In the genomic region with DNA sequence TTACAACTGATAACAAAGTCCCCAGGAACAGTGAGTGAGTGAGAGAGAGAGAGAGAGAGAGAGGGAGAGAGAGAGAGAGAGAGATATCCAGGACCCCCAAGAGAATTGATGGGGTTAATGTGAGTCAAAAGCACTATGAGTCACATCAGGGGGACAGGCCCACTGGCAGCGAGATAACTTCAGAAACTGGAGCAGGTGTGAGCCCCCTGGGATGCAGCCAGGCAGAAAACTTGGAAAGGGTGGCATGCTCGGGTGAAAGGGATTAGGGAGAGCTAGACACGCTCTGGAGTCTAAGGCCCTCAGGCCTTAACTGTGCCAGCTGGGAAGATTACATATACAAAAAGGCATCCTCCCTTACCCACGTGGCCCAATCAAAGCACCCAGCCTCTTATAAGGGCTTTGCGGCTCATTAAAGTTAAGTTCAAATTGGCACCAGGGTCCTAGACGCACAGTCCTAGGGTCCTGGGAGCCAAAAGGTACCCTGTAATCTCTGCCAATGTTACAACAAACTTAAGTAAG, we compare ENCODE assay signal across 8 cellular contexts. TPM values are rescaled to one million over a fixed set of nuclear protein-coding genes. Genes with fewer than 3 reads are reported as not detected.
DNase-seq lines count a peak whose midpoint lies in the region; ATAC-seq and TF ChIP-seq lines count a peak whose summit lies in the region.

No MANE protein-coding gene starts in this region.

- H3K27me3 ChIP-seq in GM23248 (replicated peaks; ENCODE audit: insufficient read depth) (no peaks in the 10 kb centered on the region), Panc1 (ENCODE audit: control insufficient read depth, insufficient read depth, low read length) (no peaks in the 10 kb centered on the region), brain microvascular endothelial cell (replicated peaks) (no peaks in the 10 kb centered on the region), iPS-20b (ENCODE audit: insufficient read depth, low read length) (no peaks in the 10 kb centered on the region), skeletal muscle tissue (ENCODE audit: control insufficient read depth in 3 of 3, insufficient read depth in 3 of 3, low read length in 3 of 3) (no peaks in the 10 kb centered on the region)

- DNase-seq in CD14-positive monocyte (ENCODE audit: low spot score) (no peak), GM23248 (peak; percentile 83), Panc1 (ENCODE audit: low read depth, low spot score) (no peak), brain microvascular endothelial cell (peak; percentile 50), NCI-H1417 treated with DMSO at 0.1 percent for 48 hours (lab: John Stamatoyannopoulos, UW) (no peak)
- DNase-seq in activated CD4-positive, CD25-positive, alpha-beta regulatory T cell treated with anti-CD3 and anti-CD28 coated beads, Interleukin-2, amount 50 U/mL, for 72 hours = no peak

- peaks cover 37% of the 10 kb centered on the region for H3K4me1 Mint-ChIP-seq in CD14-positive monocyte

- peaks cover 8% of the 10 kb centered on the region for H3K4me1 ChIP-seq in GM23248 (ENCODE audit: insufficient read depth)
- H3K4me1 ChIP-seq in Panc1 (ENCODE audit: control insufficient read depth, insufficient read depth, low read length) = peaks cover 2% of the 10 kb centered on the region; the same call in 1 of the 2 replicates
- H3K4me1 ChIP-seq in iPS-20b (ENCODE audit: insufficient read depth, low read length) = no peaks in the 10 kb centered on the region; the same call in 1 of the 2 replicates
- no peaks in the 10 kb centered on the region for H3K4me1 ChIP-seq in skeletal muscle tissue (ENCODE audit: control insufficient read depth in 3 of 3, insufficient read depth in 3 of 3, low read length in 3 of 3)

- H3K79me2 ChIP-seq in GM23248 (ENCODE audit: insufficient read depth) = peaks cover 49% of the 10 kb centered on the region

- H3K27ac ChIP-seq in GM23248 (peak overlapping the region; percentile 99), Panc1 (ENCODE audit: low read length) (peak overlapping the region; percentile 83), brain microvascular endothelial cell (peak overlapping the region; percentile 96), iPS-20b (ENCODE audit: low read length) (no peak overlapping the region), skeletal muscle tissue (ENCODE audit: low read depth, low read length) (peak overlapping the region; percentile 98)

- H4K20me1 ChIP-seq in GM23248 (ENCODE audit: insufficient read depth) = no peaks in the 10 kb centered on the region

- in situ Hi-C loops in GM23248 (cut with MboI) = no loop called here
- in situ Hi-C loops in Panc1 (cut with HindIII; ENCODE audit: low pct_unique_long_range_greater_than_20kb, low sequenced_read_pairs) = no loop called here
- in situ Hi-C loops in brain microvascular endothelial cell (cut with HindIII; ENCODE audit: low pct_ligation_motif_present, low sequenced_read_pairs) = no loop called here

- H2AFZ ChIP-seq in GM23248 = peak overlapping the region; percentile 67; the same call in 1 of the 2 replicates

- H3K27me3 Mint-ChIP-seq in CD14-positive monocyte (ENCODE audit: low read depth in 3 of 3) = peaks cover 0 to 9% (median 4%) of the 10 kb centered on the region in 3 donors

- H3K9me3 ChIP-seq in GM23248 (ENCODE audit: low read depth) (no peaks in the 10 kb centered on the region), Panc1 (ENCODE audit: control insufficient read depth, insufficient read depth, low read depth, low read length) (no peaks in the 10 kb centered on the region), iPS-20b (ENCODE audit: insufficient read depth, low read depth, low read length) (no peaks in the 10 kb centered on the region), skeletal muscle tissue (ENCODE audit: control insufficient read depth in 3 of 3, low read length in 3 of 3) (no peaks in the 10 kb centered on the region)

- H3K9me3 Mint-ChIP-seq in CD14-positive monocyte = peaks cover 0 to 10% (median 0%) of the 10 kb centered on the region in 7 donors

- WGBS in GM23248 (ENCODE audit: low coverage in 1 of 2, low lambda C conversion rate in 2 of 2, missing lambda C conversion rate in 2 of 2), 2 experiments = 0 to 2% methylated on average over 6 of the region's 6 CpGs

- CTCF ChIA-PET in Panc1 (lab: Charles Lee) = no interaction called here

- H3K9ac ChIP-seq in GM23248 (peak overlapping the region; percentile 100), iPS-20b (ENCODE audit: low read depth, low read length) (peak overlapping the region; percentile 71; the same call in 1 of the 2 replicates), skeletal muscle tissue (ENCODE audit: low read depth in 1 of 3, low read length in 3 of 3) (peak overlapping the region; percentile 85 to 89 (median 88))

- peak overlapping the region; percentile 85 to 89 for H3K4me3 Mint-ChIP-seq in CD14-positive monocyte

- ATAC-seq in Panc1 = peak; percentile 55

- 0 out of 2 replicates have a peak, but pooled peaks cover 12% of the 10 kb centered on the region for H3F3A ChIP-seq in GM23248 (ENCODE audit: insufficient read depth)

- peaks cover 0 to 2% of the 10 kb centered on the region in 2 donors for H3K36me3 Mint-ChIP-seq in CD14-positive monocyte

- H3K36me3 ChIP-seq in GM23248 (ENCODE audit: low read depth) (no peaks in the 10 kb centered on the region), Panc1 (ENCODE audit: control insufficient read depth, insufficient read depth, low read length) (no peaks in the 10 kb centered on the region; the same call in 1 of the 2 replicates), brain microvascular endothelial cell (replicated peaks) (no peaks in the 10 kb centered on the region), iPS-20b (ENCODE audit: insufficient read depth, low read depth, low read length) (no peaks in the 10 kb centered on the region), skeletal muscle tissue (ENCODE audit: control insufficient read depth in 3 of 3, insufficient read depth in 3 of 3, low read length in 3 of 3) (no peaks in the 10 kb centered on the region)

- intact Hi-C loops in CD14-positive monocyte (cut with micrococcal nuclease) (loop anchor here in 1 of 2 donors (5.0 kb wide), 1 partner anchor 40 kb away; the partner anchor contains the start of gene SAT1), Panc1 (cut with micrococcal nuclease; ENCODE audit: unreplicated experiment) (no loop called here)

- peak overlapping the region; percentile 83 for H3K4me2 ChIP-seq in GM23248 (ENCODE audit: unreplicated experiment)

- no peaks in the 10 kb centered on the region for H3K9me2 ChIP-seq in GM23248 (ENCODE audit: insufficient read depth)

- TF ChIP-seq CTCF in CD14-positive monocyte (IDR thresholded peaks at IDR 0.05) (no peak), Panc1 (IDR thresholded peaks at IDR 0.05) (no peak), brain microvascular endothelial cell (IDR thresholded peaks at IDR 0.05; ENCODE audit: low read depth, low read length, missing control alignments) (no peak)

- H3K4me3 ChIP-seq in GM23248 (peak overlapping the region; percentile 85), Panc1 (ENCODE audit: low read depth in 2 of 2, low read length in 2 of 2) (peak overlapping the region; percentile 63 to 73), brain microvascular endothelial cell (ENCODE audit: low read depth, low read length) (peak overlapping the region; percentile 84), iPS-20b (ENCODE audit: low read length) (peak overlapping the region; percentile 81), skeletal muscle tissue (ENCODE audit: low read length in 3 of 3) (peak overlapping the region; percentile 76 to 79 (median 79))

- TSS peak; percentile 78 for BruUV-seq in Panc1 (replicated peaks; lab: Mats Ljungman, UMichigan)

- peak overlapping the region; percentile 92 to 98 (median 95) for H3K27ac Mint-ChIP-seq in CD14-positive monocyte

- POLR2A ChIA-PET in Panc1 (lab: Charles Lee) = interaction anchor here (0.7 to 1.5 kb wide), 4 partner anchors 11 to 313 kb away, joined by 3 to 10 read pairs (median 4); no protein-coding TSS in a partner anchor

RNA-seq across cellular contexts. Expression of gene ACOT9, which starts 0.8 kb away (rescaled TPM):
- polyA plus RNA-seq in CD14-positive monocyte (10 to 100 TPM; 49.2 to 51.8 TPM), GM23248 (2016; fragmentation: Nextera tagmentation; extraction: Ambion mirVana) (62.5 and 66.7 TPM in 2 replicates)
- 67.2 and 85.2 TPM in 2 replicates for total RNA-seq in GM23248 (2014; rRNA removed; shearing (Covaris generic))
- total RNA-seq in Panc1 (2021; ENCODE audit: unreplicated experiment) (44.5 TPM), skeletal muscle tissue (43.8 TPM)
- polyA plus RNA-seq in Panc1 (2012; ENCODE audit: insufficient read length) = 28.7 TPM

RNA-seq across cellular contexts. Expression of gene SAT1, which starts 40.7 kb away (rescaled TPM):
- polyA plus RNA-seq in CD14-positive monocyte = 100 to 1,000 TPM; 897 to 970 TPM
- total RNA-seq in GM23248 (2014; rRNA removed; shearing (Covaris generic)) = 168 and 171 TPM in 2 replicates
- polyA plus RNA-seq in GM23248 (2016; fragmentation: Nextera tagmentation; extraction: Ambion mirVana) = 223 and 245 TPM in 2 replicates
- 173 TPM for total RNA-seq in Panc1 (2021; ENCODE audit: unreplicated experiment)
- polyA plus RNA-seq in Panc1 (2012; ENCODE audit: insufficient read length) = 215 TPM
- 26.1 TPM for total RNA-seq in skeletal muscle tissue

Comparison
In these comparisons a context has a peak if more than half of its experiments do, and no peak if none do; other contexts are left out.
1. DNase-seq: peak in GM23248 (single experiment) and brain microvascular endothelial cell (single experiment); none in CD14-positive monocyte (single experiment), Panc1 (single experiment), NCI-H1417 treated with DMSO at 0.1 percent for 48 hours (single experiment) and activated CD4-positive, CD25-positive, alpha-beta regulatory T cell treated with anti-CD3 and anti-CD28 coated beads, Interleukin-2, amount 50 U/mL, for 72 hours (single experiment).
2. Peak in every context shown above with its lines, with median percentiles within 50 percentile points of each other: H3K4me3 ChIP-seq and H3K9ac ChIP-seq.